ENCODE assay signal across 19 cellular contexts in the genomic region with DNA sequence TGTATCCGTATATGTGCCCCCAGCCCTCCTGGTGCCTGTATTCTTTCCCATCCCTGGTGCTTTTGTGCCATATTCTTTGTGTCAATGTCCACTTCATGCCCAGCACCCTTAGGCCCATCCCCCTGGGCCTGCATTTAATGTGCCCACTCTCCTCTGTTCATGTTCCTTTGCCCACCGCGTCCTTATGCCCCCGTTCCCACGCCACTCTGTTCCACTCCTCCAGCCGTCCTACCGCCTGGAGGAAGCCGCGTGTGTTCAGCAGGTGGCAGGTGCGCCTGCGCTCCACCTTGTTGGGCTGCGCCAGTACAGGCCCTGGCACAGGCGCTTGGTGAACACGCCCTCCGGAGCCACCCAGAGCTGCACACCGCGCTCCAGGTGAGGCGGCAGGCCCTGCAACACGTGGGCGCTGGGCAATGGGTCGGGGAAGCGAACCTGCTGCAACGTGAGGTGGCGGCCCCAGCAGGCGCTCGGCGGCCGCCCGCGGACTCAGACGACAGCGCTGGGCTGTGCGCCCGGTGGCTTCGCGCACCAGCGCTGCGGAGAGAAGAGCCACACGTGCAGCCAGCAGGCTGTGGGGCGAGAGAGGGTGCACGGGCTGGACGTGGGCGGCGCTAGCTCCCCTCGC. TPM values are rescaled to one million over a fixed set of nuclear protein-coding genes. Genes with fewer than 3 reads are reported as not detected.
A peak's percentile ranks its signal among the peaks of the same experiment; 100 is the strongest.
DNase-seq lines count a peak whose midpoint lies in the region; ATAC-seq, FAIRE-seq and TF ChIP-seq lines count a peak whose summit lies in the region.
"Had no signal": no experiment of that assay in that cellular context is flagged by ENCODE, and none has a peak within 500 bp of the region (broad histone marks: within the 10 kb centered on the region; RNA-seq: fewer than 3 reads in every experiment).

No MANE protein-coding gene starts in this region.

- no peak for TF ChIP-seq EP300 in A549 (IDR thresholded peaks at IDR 0.05)
- TF ChIP-seq EP300 in suprapubic skin (IDR thresholded peaks at IDR 0.05): no peak

- TF ChIP-seq RAD21 in A549 (conservative IDR thresholded peaks at IDR 0.05 in 1 of 2, IDR thresholded peaks at IDR 0.05 in 1 of 2): no peak

- POLR2A ChIA-PET in A549 (lab: Yijun Ruan, JAX) (no interaction called here), HEK293 (lab: Yijun Ruan, JAX) (no interaction called here)

- H3K4me1 ChIP-seq in A549 (peaks cover 17% of the 10 kb centered on the region), HEK293 (ENCODE audit: control insufficient read depth, insufficient read depth, low read length) (no peaks in the 10 kb centered on the region), suprapubic skin (peaks cover 4% of the 10 kb centered on the region)

- no peak for FAIRE-seq in A549 (lab: Jason Lieb, UNC)
- FAIRE-seq: GM12878 had no signal

- peaks cover 18% of the 10 kb centered on the region for H3K27me3 Mint-ChIP-seq in glutamatergic neuron (ENCODE audit: unreplicated experiment)

- H3K4me3 ChIP-seq in A549: no peak overlapping the region
- no peak overlapping the region for H3K4me3 ChIP-seq in HEK293 (ENCODE audit: low read depth, low read length)
- H3K4me3 ChIP-seq in suprapubic skin: no peak overlapping the region
- H3K4me3 ChIP-seq: GM12878, psoas muscle had no signal

- peaks cover 5% of the 10 kb centered on the region for H3K4me1 Mint-ChIP-seq in glutamatergic neuron (ENCODE audit: low read depth, unreplicated experiment)
- H3K4me1 Mint-ChIP-seq: IgD-negative memory B cell had no signal

- DNase-seq in A549 (ENCODE audit: low read depth in 1 of 2, low spot score in 1 of 2) (no peak), NCI-H526 (lab: John Stamatoyannopoulos, UW) (peak; percentile 58 to 92), glutamatergic neuron (no peak), suprapubic skin (ENCODE audit: low spot score in 2 of 2) (no peak)
- no peak for DNase-seq in activated effector memory CD4-positive, alpha-beta T cell treated with Interleukin-2 at 50 U/mL for 16 hours
- DNase-seq: activated CD4-positive, alpha-beta T cell treated with anti-CD3 and anti-CD28 coated beads for 1 hour; activated T-cell treated with anti-CD3 and anti-CD28 coated beads for 4 hours; DND-41; NCI-H1694 treated with DMSO at 0.1 percent for 48 hours; stimulated activated CD4-positive, alpha-beta T cell treated with anti-CD3 and anti-CD28 coated beads, Interleukin-2, amount 100 ng/mL, for 24 hours; T-helper 1 cell had no signal

- H3K36me3 Mint-ChIP-seq in glutamatergic neuron (ENCODE audit: unreplicated experiment): no peaks in the 10 kb centered on the region
- H3K36me3 Mint-ChIP-seq: IgD-negative memory B cell had no signal

- peaks cover 11% of the 10 kb centered on the region for H3K9me3 Mint-ChIP-seq in glutamatergic neuron (ENCODE audit: unreplicated experiment)
- H3K9me3 Mint-ChIP-seq: IgD-negative memory B cell had no signal

- no peaks in the 10 kb centered on the region for H3K36me3 ChIP-seq in HEK293 (ENCODE audit: control insufficient read depth in 2 of 2, insufficient read depth in 1 of 2, low read length in 2 of 2)
- H3K36me3 ChIP-seq in suprapubic skin: no peaks in the 10 kb centered on the region

- 31% methylated on average over 24 of the region's 45 CpGs for WGBS in A549 (ENCODE audit: missing lambda C conversion rate)
- 14% methylated on average over 38 of the region's 45 CpGs for WGBS in suprapubic skin

- H3K4me3 Mint-ChIP-seq in glutamatergic neuron (ENCODE audit: unreplicated experiment): peak overlapping the region; percentile 6
- H3K4me3 Mint-ChIP-seq: IgD-negative memory B cell had no signal

- TF ChIP-seq POLR2A in A549 (IDR thresholded peaks at IDR 0.05; ENCODE audit: low read length) (no peak), suprapubic skin (IDR thresholded peaks at IDR 0.05) (no peak)

- 0 out of 3 replicates have a peak overlapping the region, but pooled peaks have one; percentile 28 for H3K4me2 ChIP-seq in A549

- ATAC-seq in A549 (no peak), GM19455 (IDR thresholded peaks at IDR 0.05; ENCODE audit: unreplicated experiment) (no peak), HG03457 (IDR thresholded peaks at IDR 0.05; ENCODE audit: unreplicated experiment) (no peak)
- ATAC-seq: GM12878, Panc1, psoas muscle had no signal

- H3K9me3 ChIP-seq in A549 (no peaks in the 10 kb centered on the region), HEK293 (ENCODE audit: control insufficient read depth, insufficient read depth, low read depth, low read length) (no peaks in the 10 kb centered on the region), suprapubic skin (no peaks in the 10 kb centered on the region)
- H3K9me3 ChIP-seq: psoas muscle had no signal

- no peak overlapping the region for H3K27ac Mint-ChIP-seq in glutamatergic neuron (ENCODE audit: unreplicated experiment)
- H3K27ac Mint-ChIP-seq: IgD-negative memory B cell had no signal

- H3K27ac ChIP-seq in A549 (no peak overlapping the region), HEK293 (ENCODE audit: extremely low read depth, low read depth, low read length) (no peak overlapping the region), suprapubic skin (no peak overlapping the region)
- H3K27ac ChIP-seq: psoas muscle had no signal

- CTCF ChIA-PET in A549 (lab: Yijun Ruan, JAX) (interaction anchor here (1.7 to 11.6 kb wide), 10 partner anchors 9 to 243 kb away, joined by 5 to 193 read pairs (median 72); partner anchors contain the start of genes FOXS1 and PDRG1), HEK293 (lab: Yijun Ruan, JAX) (interaction anchor here (0.7 to 4.9 kb wide), 6 partner anchors 14 to 241 kb away, joined by 3 to 87 read pairs (median 3); no protein-coding TSS in a partner anchor)

- no peak for TF ChIP-seq CTCF in A549 (IDR thresholded peaks at IDR 0.05)
- TF ChIP-seq CTCF in HEK293 (tag by site-specific recombination; IDR thresholded peaks at IDR 0.05): no peak
- TF ChIP-seq CTCF in glutamatergic neuron (IDR thresholded peaks at IDR 0.05; ENCODE audit: partially characterized antibody, unreplicated experiment): no peak
- no peak for TF ChIP-seq CTCF in suprapubic skin (IDR thresholded peaks at IDR 0.05)

- H3K27me3 ChIP-seq in suprapubic skin: peaks cover 34% of the 10 kb centered on the region

TF ChIP-seq in A549, 52 proteins besides CTCF, POLR2A, EP300 and RAD21 (continues in another document):
- TF ChIP-seq PBX3 (IDR thresholded peaks at IDR 0.05) (no peak), KDM1A (IDR thresholded peaks at IDR 0.05; ENCODE audit: low read depth) (no peak), EHF (CRISPR knock-in tag; IDR thresholded peaks at IDR 0.05) (no peak), ZC3H11A (IDR thresholded peaks at IDR 0.05) (no peak)

TF ChIP-seq in HEK293, 187 proteins besides CTCF, POLR2A, EP300 and RAD21:
- TF ChIP-seq ZNF10 (tag by site-specific recombination; IDR thresholded peaks at IDR 0.05) (no peak), ZNF416 (tag by site-specific recombination; IDR thresholded peaks at IDR 0.05) (no peak)
- TF ChIP-seq, protein P1, sequence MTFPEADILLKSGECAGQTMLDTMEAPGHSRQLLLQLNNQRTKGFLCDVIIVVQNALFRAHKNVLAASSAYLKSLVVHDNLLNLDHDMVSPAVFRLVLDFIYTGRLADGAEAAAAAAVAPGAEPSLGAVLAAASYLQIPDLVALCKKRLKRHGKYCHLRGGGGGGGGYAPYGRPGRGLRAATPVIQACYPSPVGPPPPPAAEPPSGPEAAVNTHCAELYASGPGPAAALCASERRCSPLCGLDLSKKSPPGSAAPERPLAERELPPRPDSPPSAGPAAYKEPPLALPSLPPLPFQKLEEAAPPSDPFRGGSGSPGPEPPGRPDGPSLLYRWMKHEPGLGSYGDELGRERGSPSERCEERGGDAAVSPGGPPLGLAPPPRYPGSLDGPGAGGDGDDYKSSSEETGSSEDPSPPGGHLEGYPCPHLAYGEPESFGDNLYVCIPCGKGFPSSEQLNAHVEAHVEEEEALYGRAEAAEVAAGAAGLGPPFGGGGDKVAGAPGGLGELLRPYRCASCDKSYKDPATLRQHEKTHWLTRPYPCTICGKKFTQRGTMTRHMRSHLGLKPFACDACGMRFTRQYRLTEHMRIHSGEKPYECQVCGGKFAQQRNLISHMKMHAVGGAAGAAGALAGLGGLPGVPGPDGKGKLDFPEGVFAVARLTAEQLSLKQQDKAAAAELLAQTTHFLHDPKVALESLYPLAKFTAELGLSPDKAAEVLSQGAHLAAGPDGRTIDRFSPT (tag by site-specific recombination; IDR thresholded peaks at IDR 0.05): 0 out of 2 replicates have a peak, but pooled peaks have one; percentile 2

RNA-seq across cellular contexts. Expression of gene FOXS1, which starts 4.0 kb away (rescaled TPM):
- polyA plus RNA-seq in A549 (2011; rRNA removed) (1.0 and 1.5 TPM in 2 replicates), A549 (2017; fragmentation: RNase III; extraction: RNeasy Plus Mini Kit Qiagen cat#74134 plus additional on column Dnase treatment) (1.9 to 3.7 TPM (median 3.4 TPM) in 3 replicates)
- polyA plus RNA-seq in A549 (2012; cell fraction: cytosol; rRNA removed): 1.5 and 3.0 TPM in 2 replicates
- polyA plus RNA-seq in A549 (2012; cell fraction: nucleus; rRNA removed): 3.0 and 4.0 TPM in 2 replicates
- 0.83 and 1.8 TPM in 2 replicates for polyA minus RNA-seq in A549 (2011; rRNA and poly(A)+ RNA removed)
- total RNA-seq in glutamatergic neuron (ENCODE audit: unreplicated experiment) (not detected), suprapubic skin (not detected)
- total RNA-seq: GM12878 had no signal
- polyA plus RNA-seq: GM12878, IgD-negative memory B cell had no signal

RNA-seq across cellular contexts. Expression of gene DUSP15, which starts 20.9 kb away (rescaled TPM):
- 0.46 and 0.53 TPM in 2 replicates for polyA plus RNA-seq in A549 (2011; rRNA removed)
- 0.53 and 1.1 TPM in 2 replicates for polyA plus RNA-seq in A549 (2012; cell fraction: cytosol; rRNA removed)
- polyA plus RNA-seq in A549 (2012; cell fraction: nucleus; rRNA removed): 0.76 and 1.00 TPM in 2 replicates
- 0.70 to 1.3 TPM (median 0.96 TPM) in 3 replicates for polyA plus RNA-seq in A549 (2017; fragmentation: RNase III; extraction: RNeasy Plus Mini Kit Qiagen cat#74134 plus additional on column Dnase treatment)
- polyA minus RNA-seq in A549 (2011; rRNA and poly(A)+ RNA removed): 0.29 TPM in 1 of 2 replicates, not detected in the other
- 19.3 TPM for total RNA-seq in glutamatergic neuron (ENCODE audit: unreplicated experiment)
- total RNA-seq in suprapubic skin: 1 to 10 TPM in 3 of 4 donors, not detected in 1; 1.1 to 2.4 (median 1.1) TPM
- polyA plus RNA-seq: IgD-negative memory B cell had no signal

RNA-seq across cellular contexts. Expression of gene TTLL9, which starts 21.0 kb away (rescaled TPM):
- 0.06 and 0.08 TPM in 2 replicates for polyA plus RNA-seq in A549 (2011; rRNA removed)
- 0.04 TPM in 2 replicates for polyA plus RNA-seq in A549 (2012; cell fraction: cytosol; rRNA removed)
- polyA plus RNA-seq in A549 (2012; cell fraction: nucleus; rRNA removed): 0.02 and 0.16 TPM in 2 replicates
- 0.04 to 0.24 TPM (median 0.15 TPM) in 3 replicates for polyA plus RNA-seq in A549 (2017; fragmentation: RNase III; extraction: RNeasy Plus Mini Kit Qiagen cat#74134 plus additional on column Dnase treatment)
- 0.12 and 0.63 TPM in 2 replicates for polyA minus RNA-seq in A549 (2011; rRNA and poly(A)+ RNA removed)
- 1.5 TPM for total RNA-seq in glutamatergic neuron (ENCODE audit: unreplicated experiment)
- under 1 TPM in 2 of 4 donors, not detected in 2; 0.49 to 0.68 TPM for total RNA-seq in suprapubic skin
- total RNA-seq: psoas muscle had no signal
- polyA plus RNA-seq: IgD-negative memory B cell had no signal

RNA-seq across cellular contexts. Expression of gene MYLK2, which starts 30.3 kb away (rescaled TPM):
- polyA plus RNA-seq in A549 (2011; rRNA removed): 0.09 and 0.20 TPM in 2 replicates
- 0.53 and 0.70 TPM in 2 replicates for polyA plus RNA-seq in A549 (2012; cell fraction: cytosol; rRNA removed)
- 3.9 and 4.1 TPM in 2 replicates for polyA plus RNA-seq in A549 (2012; cell fraction: nucleus; rRNA removed)
- 0.36 to 0.63 TPM (median 0.51 TPM) in 3 replicates for polyA plus RNA-seq in A549 (2017; fragmentation: RNase III; extraction: RNeasy Plus Mini Kit Qiagen cat#74134 plus additional on column Dnase treatment)
- 0.21 and 0.34 TPM in 2 replicates for polyA minus RNA-seq in A549 (2011; rRNA and poly(A)+ RNA removed)
- total RNA-seq in glutamatergic neuron (ENCODE audit: unreplicated experiment): 0.69 TPM
- not detected for total RNA-seq in suprapubic skin
- polyA plus RNA-seq: IgD-negative memory B cell, urinary bladder had no signal

Comparison
In these comparisons a context has a peak if more than half of its experiments do, and no peak if none do; other contexts are left out.
1. DNase-seq: peak in NCI-H526 (2 of 2); none in A549 (0 of 2), glutamatergic neuron (single experiment), suprapubic skin (0 of 2) and activated effector memory CD4-positive, alpha-beta T cell treated with Interleukin-2 at 50 U/mL for 16 hours (single experiment).